25 cellular contexts compared by ENCODE assay signal in genomic region chr3:130897316-130897715, GRCh38. TPM values are rescaled to one million over a fixed set of nuclear protein-coding genes. Genes with fewer than 3 reads are reported as not detected.
DNase-seq lines count a peak whose midpoint lies in the region; ATAC-seq and TF ChIP-seq lines count a peak whose summit lies in the region.
"Had no signal": no experiment of that assay in that cellular context is flagged by ENCODE, and none has a peak within 500 bp of the region (broad histone marks: within the 10 kb centered on the region; RNA-seq: fewer than 3 reads in every experiment).

No MANE protein-coding gene starts in this region.

- intact Hi-C loops in activated T-helper 2 cell treated with anti-CD3 and anti-CD28 coated beads, Interferon-gamma antibody, Interleukin-2, Interleukin-4, amounts not matched to agents 10 μg/mL and 5 μg/mL and 100 μg/mL, durations not matched to agents 14 hours and 24 hours and 36 hours (cut with micrococcal nuclease): loop anchor here (10.0 kb wide), 1 partner anchor 487 kb away; the partner anchor contains the start of gene NUDT16

- peaks cover 9% of the 10 kb centered on the region for H3K36me3 Mint-ChIP-seq in activated T-helper 2 cell treated with anti-CD3 and anti-CD28 coated beads, Interferon-gamma antibody, Interleukin-2, Interleukin-4, amounts not matched to agents 10 μg/mL and 5 μg/mL and 100 μg/mL, durations not matched to agents 14 hours and 24 hours and 36 hours (ENCODE audit: low read depth)
- no peaks in the 10 kb centered on the region for H3K36me3 Mint-ChIP-seq in glutamatergic neuron (ENCODE audit: unreplicated experiment)
- H3K36me3 Mint-ChIP-seq: natural killer cell had no signal

- no peak for ATAC-seq in GM21825 (IDR thresholded peaks at IDR 0.05; ENCODE audit: unreplicated experiment)
- no peak for ATAC-seq in HG03097 (IDR thresholded peaks at IDR 0.05; ENCODE audit: low FRiP score, unreplicated experiment)
- ATAC-seq: A549; activated CD4-positive, alpha-beta T cell treated with anti-CD3 and anti-CD28 coated beads for 36 hours; left lung; natural killer cell had no signal

- no peaks in the 10 kb centered on the region for H3K9me3 Mint-ChIP-seq in activated T-helper 2 cell treated with anti-CD3 and anti-CD28 coated beads, Interferon-gamma antibody, Interleukin-2, Interleukin-4, amounts not matched to agents 10 μg/mL and 5 μg/mL and 100 μg/mL, durations not matched to agents 14 hours and 24 hours and 36 hours
- peaks cover 14% of the 10 kb centered on the region for H3K9me3 Mint-ChIP-seq in glutamatergic neuron (ENCODE audit: unreplicated experiment)
- H3K9me3 Mint-ChIP-seq: activated T-helper 1 cell treated with anti-CD3 and anti-CD28 coated beads, Interleukin-12 subunit alpha, Interleukin-12 subunit beta, Interleukin-2, Interleukin-4 antibody, amounts not matched to agents 30 ng/mL and 10 ng/mL and 1 ng/mL, durations not matched to agents 14 hours and 24 hours and 36 hours; natural killer cell had no signal

- H3K4me3 ChIP-seq in BE2C (ENCODE audit: low read depth, low read length) (peak overlapping the region; percentile 5; the same call in 1 of the 2 replicates), HEK293 (ENCODE audit: low read depth, low read length) (no peak overlapping the region)
- H3K4me3 ChIP-seq: A549, left lung, sigmoid colon had no signal

- no peak overlapping the region for H3K27ac ChIP-seq in HEK293 (ENCODE audit: extremely low read depth, low read depth, low read length)
- H3K27ac ChIP-seq: A549, KMS-11, left lung, sigmoid colon had no signal

- H3K4me1 ChIP-seq in BE2C: peaks cover 25% of the 10 kb centered on the region
- H3K4me1 ChIP-seq in HEK293 (ENCODE audit: control insufficient read depth, insufficient read depth, low read length): peaks cover 7% of the 10 kb centered on the region

- CTCF ChIA-PET in HEK293 (lab: Yijun Ruan, JAX): interaction anchor here (1.1 kb wide), 1 partner anchor 137 kb away, joined by 3 read pairs; no protein-coding TSS in a partner anchor

- H3K4me3 Mint-ChIP-seq in activated T-helper 2 cell treated with anti-CD3 and anti-CD28 coated beads, Interferon-gamma antibody, Interleukin-2, Interleukin-4, amounts not matched to agents 10 μg/mL and 5 μg/mL and 100 μg/mL, durations not matched to agents 14 hours and 24 hours and 36 hours (ENCODE audit: low read depth): peak overlapping the region; percentile 28
- peak overlapping the region; percentile 93 for H3K4me3 Mint-ChIP-seq in glutamatergic neuron (ENCODE audit: unreplicated experiment)
- H3K4me3 Mint-ChIP-seq: B cell, natural killer cell had no signal

- H3K27me3 Mint-ChIP-seq in activated T-helper 2 cell treated with anti-CD3 and anti-CD28 coated beads, Interferon-gamma antibody, Interleukin-2, Interleukin-4, amounts not matched to agents 10 μg/mL and 5 μg/mL and 100 μg/mL, durations not matched to agents 14 hours and 24 hours and 36 hours (ENCODE audit: low read depth): no peaks in the 10 kb centered on the region
- H3K27me3 Mint-ChIP-seq in glutamatergic neuron (ENCODE audit: unreplicated experiment): peaks cover 7% of the 10 kb centered on the region
- H3K27me3 Mint-ChIP-seq: activated CD4-positive, alpha-beta T cell treated with anti-CD3 and anti-CD28 coated beads for 36 hours; B cell had no signal

- H3K27ac Mint-ChIP-seq in activated T-helper 2 cell treated with anti-CD3 and anti-CD28 coated beads, Interferon-gamma antibody, Interleukin-2, Interleukin-4, amounts not matched to agents 10 μg/mL and 5 μg/mL and 100 μg/mL, durations not matched to agents 14 hours and 24 hours and 36 hours: no peak overlapping the region
- H3K27ac Mint-ChIP-seq in glutamatergic neuron (ENCODE audit: unreplicated experiment): peak overlapping the region; percentile 17
- H3K27ac Mint-ChIP-seq: activated CD4-positive, alpha-beta T cell treated with anti-CD3 and anti-CD28 coated beads for 36 hours; activated T-helper 1 cell treated with anti-CD3 and anti-CD28 coated beads, Interleukin-12 subunit alpha, Interleukin-12 subunit beta, Interleukin-2, Interleukin-4 antibody, amounts not matched to agents 30 ng/mL and 10 ng/mL and 1 ng/mL, durations not matched to agents 14 hours and 24 hours and 36 hours; B cell; natural killer cell had no signal

- no peak for DNase-seq in BE2C
- DNase-seq in activated T-helper 2 cell treated with anti-CD3 and anti-CD28 coated beads, Interferon-gamma antibody, Interleukin-2, Interleukin-4, amounts not matched to agents 10 μg/mL and 5 μg/mL and 100 μg/mL, durations not matched to agents 14 hours and 24 hours and 36 hours (ENCODE audit: low spot score): no peak
- no peak for DNase-seq in glutamatergic neuron
- no peak for DNase-seq in stimulated activated CD4-positive, alpha-beta T cell treated with anti-CD3 and anti-CD28 coated beads, Interleukin-1b, Interleukin-23, amount 100 ng/mL, for 48 hours
- no peak for DNase-seq in SIG-M5 treated with dmso at 0.1 percent for 504 hours (lab: John Stamatoyannopoulos, UW; ENCODE audit: unreplicated experiment)
- DNase-seq: activated CD4-positive, alpha-beta T cell treated with anti-CD3 and anti-CD28 coated beads for 36 hours; cortex of kidney; HCEC 1CT; head of caudate nucleus; left lung; midbrain; MV-4-11; natural killer cell; NCI-H187; Right ventricle myocardium superior; sigmoid colon; substantia nigra; T-helper 1 cell had no signal

- no peaks in the 10 kb centered on the region for H3K9me3 ChIP-seq in BE2C
- H3K9me3 ChIP-seq in HEK293 (ENCODE audit: control insufficient read depth, insufficient read depth, low read depth, low read length): no peaks in the 10 kb centered on the region
- H3K9me3 ChIP-seq: A549, left lung, sigmoid colon had no signal

- TF ChIP-seq CTCF in BE2C (IDR thresholded peaks at IDR 0.05; ENCODE audit: low read depth, low read length) (no peak), HEK293 (tag by site-specific recombination; IDR thresholded peaks at IDR 0.05) (no peak), glutamatergic neuron (IDR thresholded peaks at IDR 0.05; ENCODE audit: partially characterized antibody, unreplicated experiment) (no peak)

- H3K36me3 ChIP-seq in BE2C (no peaks in the 10 kb centered on the region), HEK293 (ENCODE audit: control insufficient read depth in 2 of 2, insufficient read depth in 1 of 2, low read length in 2 of 2) (no peaks in the 10 kb centered on the region)
- H3K36me3 ChIP-seq: left lung, sigmoid colon had no signal

- POLR2A ChIA-PET in HEK293 (lab: Yijun Ruan, JAX): no interaction called here

- H3K27me3 ChIP-seq in BE2C: no peaks in the 10 kb centered on the region
- H3K27me3 ChIP-seq: left lung, sigmoid colon had no signal

- peaks cover 39% of the 10 kb centered on the region for H3K4me1 Mint-ChIP-seq in activated T-helper 2 cell treated with anti-CD3 and anti-CD28 coated beads, Interferon-gamma antibody, Interleukin-2, Interleukin-4, amounts not matched to agents 10 μg/mL and 5 μg/mL and 100 μg/mL, durations not matched to agents 14 hours and 24 hours and 36 hours (ENCODE audit: low read depth)
- peaks cover 27% of the 10 kb centered on the region for H3K4me1 Mint-ChIP-seq in glutamatergic neuron (ENCODE audit: low read depth, unreplicated experiment)

TF ChIP-seq in HEK293, 187 proteins besides CTCF, POLR2A, EP300 and RAD21 (continues in another document):
- TF ChIP-seq HOXC10 (CRISPR knock-in tag; IDR thresholded peaks at IDR 0.05) (no peak), ZFP69B (tag by site-specific recombination; IDR thresholded peaks at IDR 0.05) (no peak), TRIM28 (IDR thresholded peaks at IDR 0.05; ENCODE audit: borderline replicate concordance, low read length) (peak; percentile 63; the same call in 1 of the 2 replicates), PRDM10 (tag by site-specific recombination; IDR thresholded peaks at IDR 0.05) (peak; percentile 91), REPIN1 (tag by site-specific recombination; IDR thresholded peaks at IDR 0.05; ENCODE audit: low read depth) (no peak), ZNF791 (tag by site-specific recombination; IDR thresholded peaks at IDR 0.05) (no peak), MYNN (tag by site-specific recombination; IDR thresholded peaks at IDR 0.05; ENCODE audit: borderline replicate concordance) (no peak), ZSCAN23 (tag by site-specific recombination; IDR thresholded peaks at IDR 0.05) (no peak), OSR2 (tag by site-specific recombination; IDR thresholded peaks at IDR 0.05) (peak; percentile 41; the same call in 1 of the 2 replicates), ZNF211 (tag by site-specific recombination; IDR thresholded peaks at IDR 0.05; ENCODE audit: low read depth) (no peak), ZNF416 (tag by site-specific recombination; IDR thresholded peaks at IDR 0.05) (no peak)

RNA-seq across cellular contexts. Expression of gene ATP2C1, which starts 3.4 kb away (rescaled TPM):
- polyA plus RNA-seq in BE2C (2012; ENCODE audit: insufficient read depth, insufficient read length, low read depth): 84.8 TPM
- 59.4 and 63.7 TPM in 2 replicates for total RNA-seq in activated T-helper 2 cell treated with anti-CD3 and anti-CD28 coated beads, Interferon-gamma antibody, Interleukin-2, Interleukin-4, amounts not matched to agents 10 μg/mL and 5 μg/mL and 100 μg/mL, durations not matched to agents 14 hours and 24 hours and 36 hours
- total RNA-seq in glutamatergic neuron (ENCODE audit: unreplicated experiment): 130 TPM
